Comparison of ENCODE assay signal across 13 cellular contexts in genomic region chr3:119794971-119795612, GRCh38. TPM values are rescaled to one million over a fixed set of nuclear protein-coding genes. Genes with fewer than 3 reads are reported as not detected.
DNase-seq lines count a peak whose midpoint lies in the region; ATAC-seq, FAIRE-seq and TF ChIP-seq lines count a peak whose summit lies in the region.
"Had no signal": no experiment of that assay in that cellular context is flagged by ENCODE, and none has a peak within 500 bp of the region (broad histone marks: within the 10 kb centered on the region; RNA-seq: fewer than 3 reads in every experiment).

No MANE protein-coding gene starts in this region.

- H3K4me1 ChIP-seq in HepG2 (ENCODE audit: insufficient read depth, low read length), result peaks cover 53% of the 10 kb centered on the region
- H3K4me1 ChIP-seq: spleen, testis had no signal

- H3K27me3 ChIP-seq in MG63 (peaks cover 22% of the 10 kb centered on the region), bronchial epithelial cell (ENCODE audit: control insufficient read depth, insufficient read depth, low read length) (no peaks in the 10 kb centered on the region), HepG2 (ENCODE audit: control insufficient read depth in 1 of 2, insufficient read depth in 2 of 2, low read length in 2 of 2) (no peaks in the 10 kb centered on the region)
- H3K27me3 ChIP-seq: spleen, testis had no signal

- peak overlapping the region; percentile 84 for H3K4me2 ChIP-seq in HepG2 (ENCODE audit: low read depth, low read length)

- intact Hi-C loops in HepG2 (cut with micrococcal nuclease; ENCODE audit: unreplicated experiment), result loop anchor here (1.0 to 2.0 kb wide), 2 partner anchors 14 to 26 kb away; no protein-coding TSS in a partner anchor

- DNase-seq in COLO829 (ENCODE audit: low spot score), result peak; percentile 64
- DNase-seq in MG63, result peak; percentile 28
- peak; percentile 40 for DNase-seq in bronchial epithelial cell (ENCODE audit: low read depth)
- DNase-seq in HepG2 (ENCODE audit: low spot score), result peak; percentile 98
- DNase-seq in dermis blood vessel endothelial cell, result no peak
- no peak for DNase-seq in effector CD8-positive, alpha-beta T cell (lab: John Stamatoyannopoulos, UW)
- DNase-seq: activated CD4-positive, alpha-beta T cell treated with anti-CD3 and anti-CD28 coated beads for 36 hours; immature natural killer cell; spleen; testis had no signal

- H3K36me3 ChIP-seq in MG63 (no peaks in the 10 kb centered on the region), bronchial epithelial cell (ENCODE audit: control insufficient read depth, insufficient read depth, low read length) (no peaks in the 10 kb centered on the region), HepG2 (replicated peaks in 1 of 2; ENCODE audit: control insufficient read depth in 1 of 2, insufficient read depth in 2 of 2, low read length in 2 of 2) (no peaks in the 10 kb centered on the region)
- H3K36me3 ChIP-seq: spleen had no signal

- FAIRE-seq in bronchial epithelial cell (lab: Jason Lieb, UNC), result no peak
- peak; percentile 99 for FAIRE-seq in HepG2 (lab: Jason Lieb, UNC)

- TF ChIP-seq CTCF in bronchial epithelial cell (IDR thresholded peaks at IDR 0.05; ENCODE audit: insufficient read depth, low read length, severe bottlenecking), result no peak
- TF ChIP-seq CTCF in HepG2 (CRISPR knock-in tag; IDR thresholded peaks at IDR 0.05), result 0 out of 2 replicates have a peak, but pooled peaks have one; percentile 19

- peak overlapping the region; percentile 90 for H3K27ac ChIP-seq in HepG2 (ENCODE audit: extremely low read length, insufficient read depth, low read length)
- H3K27ac ChIP-seq: C4-2B, spleen, testis had no signal

- TF ChIP-seq RAD21 in HepG2 (CRISPR knock-in tag; IDR thresholded peaks at IDR 0.05), result no peak

- H3K79me2 ChIP-seq in HepG2 (ENCODE audit: insufficient read depth, low read length), result no peaks in the 10 kb centered on the region

- peak; percentile 96 for ATAC-seq in HepG2
- no peak for ATAC-seq in GM19023 (IDR thresholded peaks at IDR 0.05; ENCODE audit: unreplicated experiment)
- no peak for ATAC-seq in HG03378 (IDR thresholded peaks at IDR 0.05; ENCODE audit: unreplicated experiment)
- ATAC-seq: activated CD4-positive, alpha-beta T cell treated with anti-CD3 and anti-CD28 coated beads for 36 hours had no signal

- no TSS peak for BruUV-seq in HepG2 (replicated peaks; lab: Mats Ljungman, UMichigan)

- in situ Hi-C loops in HepG2 (cut with HindIII; ENCODE audit: extremely low pct_ligation_motif_present, low pct_unique_long_range_greater_than_20kb), result no loop called here

- CTCF ChIA-PET in HepG2 (lab: Yijun Ruan, JAX; ENCODE audit: low intra/inter-chr PET ratio, low total read pairs), result no interaction called here

- H2AFZ ChIP-seq in HepG2 (ENCODE audit: low read length), result no peak overlapping the region

- POLR2A ChIA-PET in HepG2 (lab: Yijun Ruan, JAX), result interaction anchor here (0.6 to 2.2 kb wide), 21 partner anchors 9 to 554 kb away, joined by 3 to 69 read pairs (median 4); partner anchors contain the start of genes B4GALT4, COX17, GSK3B and NR1I2

- H4K20me1 ChIP-seq in HepG2 (ENCODE audit: insufficient read depth, low read length), result no peaks in the 10 kb centered on the region

- TF ChIP-seq EP300 in HepG2 (IDR thresholded peaks at IDR 0.05; ENCODE audit: low read depth in 2 of 2, low read length in 2 of 2) (peak; percentile 63 to 94; a peak in 2 of 4 replicates), HepG2 (CRISPR knock-in tag; IDR thresholded peaks at IDR 0.05; ENCODE audit: borderline replicate concordance) (peak; percentile 91)

- H3K9me3 ChIP-seq in MG63 (0 out of 2 replicates have a peak, but pooled peaks cover 2% of the 10 kb centered on the region), HepG2 (ENCODE audit: low read length) (no peaks in the 10 kb centered on the region)
- H3K9me3 ChIP-seq: spleen, testis had no signal

- H3K9ac ChIP-seq in HepG2 (ENCODE audit: insufficient read depth, low read depth, low read length), result peak overlapping the region; percentile 63

- H3K4me3 ChIP-seq in MG63 (no peak overlapping the region), bronchial epithelial cell (ENCODE audit: low read depth, low read length) (no peak overlapping the region), HepG2 (replicated peaks in 1 of 3; ENCODE audit: insufficient read depth in 1 of 3, low read depth in 2 of 3, low read length in 3 of 3) (peak overlapping the region; percentile 31 to 43 (median 33); a peak in 5 of 6 replicates)
- H3K4me3 ChIP-seq: spleen, testis had no signal

- peak; percentile 72 to 80 for TF ChIP-seq POLR2A in HepG2 (IDR thresholded peaks at IDR 0.05; ENCODE audit: insufficient read depth in 1 of 2, low read depth in 2 of 2, low read length in 2 of 2)

- WGBS in HepG2 (ENCODE audit: low lambda C conversion rate), result 6% methylated on average over 5 of the region's 5 CpGs

TF ChIP-seq in HepG2, 621 proteins besides CTCF, POLR2A, EP300 and RAD21 (continues in another document):
- peak; percentile 64 for TF ChIP-seq POLR2G (IDR thresholded peaks at IDR 0.05; ENCODE audit: low read depth, low read length)
- peak; percentile 90 for TF ChIP-seq JUN (CRISPR knock-in tag; IDR thresholded peaks at IDR 0.05)
- peak; percentile 37; the same call in 1 of the 2 replicates for TF ChIP-seq ONECUT2 (CRISPR knock-in tag; IDR thresholded peaks at IDR 0.05)
- TF ChIP-seq RFXAP (CRISPR knock-in tag; IDR thresholded peaks at IDR 0.05; ENCODE audit: borderline replicate concordance), result peak; percentile 80; the same call in 1 of the 2 replicates
- TF ChIP-seq SKI (IDR thresholded peaks at IDR 0.05; ENCODE audit: partially characterized antibody), result peak; percentile 96
- TF ChIP-seq ZFP1 (CRISPR knock-in tag; IDR thresholded peaks at IDR 0.05), result peak; percentile 55; the same call in 1 of the 2 replicates
- TF ChIP-seq NFIC (IDR thresholded peaks at IDR 0.05; ENCODE audit: low read length), result no peak
- 0 out of 2 replicates have a peak, but pooled peaks have one; percentile 33 for TF ChIP-seq ZKSCAN8 (CRISPR knock-in tag; IDR thresholded peaks at IDR 0.05; ENCODE audit: borderline replicate concordance)
- TF ChIP-seq TEAD2 (CRISPR knock-in tag; IDR thresholded peaks at IDR 0.05), result no peak
- peak; percentile 95 for TF ChIP-seq JUND (CRISPR knock-in tag; IDR thresholded peaks at IDR 0.05)
- TF ChIP-seq FOXP4 (CRISPR knock-in tag; IDR thresholded peaks at IDR 0.05), result peak; percentile 86
- TF ChIP-seq MIXL1 (CRISPR knock-in tag; IDR thresholded peaks at IDR 0.05), result peak; percentile 61
- no peak for TF ChIP-seq CHD4 (IDR thresholded peaks at IDR 0.05; ENCODE audit: borderline replicate concordance, low read length)
- peak; percentile 75; the same call in 1 of the 2 replicates for TF ChIP-seq MED13 (CRISPR knock-in tag; IDR thresholded peaks at IDR 0.05)
- TF ChIP-seq ZMYM3 (CRISPR knock-in tag; IDR thresholded peaks at IDR 0.05), result peak; percentile 62; the same call in 1 of the 2 replicates
- TF ChIP-seq NR3C1 (CRISPR knock-in tag; IDR thresholded peaks at IDR 0.05), result no peak
- TF ChIP-seq SUZ12 (IDR thresholded peaks at IDR 0.05; ENCODE audit: low read depth, low read length), result no peak
- TF ChIP-seq MAFG (CRISPR knock-in tag; IDR thresholded peaks at IDR 0.05), result no peak
- TF ChIP-seq MIER3 (CRISPR knock-in tag; IDR thresholded peaks at IDR 0.05; ENCODE audit: borderline replicate concordance), result peak; percentile 80; the same call in 1 of the 2 replicates

RNA-seq across cellular contexts. Expression of gene NR1I2, which starts 13.2 kb away (rescaled TPM):
- total RNA-seq in MG63 (2014; rRNA removed; shearing (Covaris generic); ENCODE audit: low replicate concordance), result not detected in 2 replicates
- total RNA-seq in bronchial epithelial cell (not detected in 2 replicates), HepG2 (2016; rRNA removed; fragmentation: Illumina TruSeq; extraction: Trizol) (10.9 and 13.4 TPM in 2 replicates), dermis blood vessel endothelial cell (under 0.01 TPM in 1 of 2 replicates, not detected in the other)
- total RNA-seq in HepG2 (2016; cell fraction: cytosol; rRNA removed; fragmentation: Illumina TruSeq; extraction: Trizol; ENCODE audit: low read depth), result 1.3 and 1.4 TPM in 2 replicates
- 11.0 and 14.6 TPM in 2 replicates for total RNA-seq in HepG2 (2016; cell fraction: insoluble cytoplasmic fraction; rRNA removed; fragmentation: Illumina TruSeq; extraction: Trizol)
- total RNA-seq in HepG2 (2016; cell fraction: membrane; rRNA removed; fragmentation: Illumina TruSeq; extraction: Trizol), result 4.3 and 4.5 TPM in 2 replicates
- total RNA-seq in HepG2 (2016; cell fraction: nucleus; rRNA removed; fragmentation: Illumina TruSeq; extraction: Trizol), result 26.4 and 27.1 TPM in 2 replicates
- 8.8 and 9.8 TPM in 2 replicates for polyA plus RNA-seq in HepG2 (2011; rRNA removed)
- polyA plus RNA-seq in HepG2 (2011; cell fraction: cytosol; rRNA removed), result 4.2 and 4.4 TPM in 2 replicates
- 48.5 and 49.6 TPM in 2 replicates for polyA plus RNA-seq in HepG2 (2011; cell fraction: nucleus; rRNA removed)
- 5.7 and 9.6 TPM in 2 replicates for polyA plus RNA-seq in HepG2 (2012)
- 0.58 and 0.63 TPM in 2 replicates for polyA plus RNA-seq in HepG2 (2016; cell fraction: cytosol; fragmentation: Illumina TruSeq; extraction: Trizol; ENCODE audit: low read depth)
- polyA plus RNA-seq in HepG2 (2016; cell fraction: insoluble cytoplasmic fraction; fragmentation: Illumina TruSeq; extraction: Trizol; ENCODE audit: low read depth), result 8.0 and 8.4 TPM in 2 replicates
- polyA plus RNA-seq in HepG2 (2016; cell fraction: membrane; fragmentation: Illumina TruSeq; extraction: Trizol; ENCODE audit: low read depth), result 1.8 and 2.5 TPM in 2 replicates
- polyA plus RNA-seq in HepG2 (2016; cell fraction: nucleus; fragmentation: Illumina TruSeq; extraction: Trizol; ENCODE audit: insufficient read depth, low read depth), result 30.6 and 33.1 TPM in 2 replicates
- polyA minus RNA-seq in HepG2 (2011; rRNA and poly(A)+ RNA removed; ENCODE audit: low replicate concordance), result 11.6 TPM in 1 of 2 replicates, not detected in the other
- polyA minus RNA-seq in HepG2 (2011; cell fraction: cytosol; rRNA and poly(A)+ RNA removed), result 4.1 TPM in 2 replicates
- 24.8 and 27.8 TPM in 2 replicates for polyA minus RNA-seq in HepG2 (2011; cell fraction: nucleus; rRNA and poly(A)+ RNA removed)

Comparison
In these comparisons a context has a peak if more than half of its experiments do, and no peak if none do; other contexts are left out.
1. DNase-seq: peak in COLO829 (single experiment), MG63 (single experiment), bronchial epithelial cell (single experiment) and HepG2 (single experiment); none in dermis blood vessel endothelial cell (single experiment) and effector CD8-positive, alpha-beta T cell (single experiment).
2. H3K4me3 ChIP-seq: peak in HepG2 (3 of 3); none in MG63 (single experiment) and bronchial epithelial cell (single experiment).